Comparison of ENCODE assay signal across 22 cellular contexts in the genomic region with DNA sequence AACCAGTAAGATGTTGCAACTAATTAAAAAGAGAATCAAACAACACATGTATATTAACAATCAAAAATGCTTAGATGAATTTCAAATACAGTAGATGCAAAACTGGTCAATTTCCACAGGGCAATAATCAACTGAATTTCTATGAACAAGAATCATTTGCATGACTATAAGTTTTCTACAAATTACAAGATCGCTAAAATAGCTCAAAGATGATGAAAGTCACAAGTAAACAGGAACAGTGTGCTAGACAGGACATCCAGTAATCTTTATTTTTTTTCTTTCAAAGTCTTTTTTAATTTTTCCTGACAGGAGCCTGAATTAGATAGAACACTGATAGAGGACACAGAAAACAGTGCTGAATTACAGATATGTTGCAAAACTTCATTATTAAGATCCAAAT.
A peak's percentile ranks its signal among the peaks of the same experiment; 100 is the strongest.
DNase-seq lines count a peak whose midpoint lies in the region; ATAC-seq and TF ChIP-seq lines count a peak whose summit lies in the region.
"Had no signal": no experiment of that assay in that cellular context is flagged by ENCODE, and none has a peak within 500 bp of the region (broad histone marks: within the 10 kb centered on the region; RNA-seq: fewer than 3 reads in every experiment).

No MANE protein-coding gene starts in this region.

- no peak for DNase-seq in DND-41
- no peak for DNase-seq in vagina (ENCODE audit: extremely low spot score in 2 of 2)
- no peak for DNase-seq in COR-L47 (lab: John Stamatoyannopoulos, UW)
- no peak for DNase-seq in thyroid gland
- DNase-seq in H7: no peak
- DNase-seq: HFFc6, islet precursor cell, left ventricle myocardium inferior, NCI-H1048, NCI-H187 treated with DMSO at 0.1 percent for 48 hours, NCI-H524 treated with DMSO at 0.1 percent for 48 hours, nucleus accumbens, psoas muscle, SIG-M5, SW 1271 had no signal

- no peaks in the 10 kb centered on the region for H3K9me3 ChIP-seq in DND-41 (ENCODE audit: insufficient read depth, low read length, severe bottlenecking)
- H3K9me3 ChIP-seq in gastroesophageal sphincter: no peaks in the 10 kb centered on the region
- H3K9me3 ChIP-seq in vagina: no peaks in the 10 kb centered on the region
- H3K9me3 ChIP-seq in thyroid gland: no peaks in the 10 kb centered on the region
- H3K9me3 ChIP-seq: body of pancreas, left ventricle myocardium inferior, psoas muscle, tibial nerve had no signal

- peak overlapping the region in 1 of 2 experiments; percentile 23; a peak in 2 of 4 replicates for H3K4me3 ChIP-seq in DND-41 (ENCODE audit: low read depth in 1 of 2, low read length in 2 of 2)
- H3K4me3 ChIP-seq in gastroesophageal sphincter: no peak overlapping the region
- H3K4me3 ChIP-seq in vagina: no peak overlapping the region
- no peak overlapping the region for H3K4me3 ChIP-seq in thyroid gland (replicated peaks in 1 of 3)
- H3K4me3 ChIP-seq in H7 (ENCODE audit: insufficient read depth, low read depth, low read length): no peak overlapping the region
- H3K4me3 ChIP-seq: body of pancreas, GM23338, left ventricle myocardium inferior, psoas muscle, tibial nerve had no signal

- peak overlapping the region; percentile 10; the same call in 1 of the 2 replicates for H2AFZ ChIP-seq in DND-41 (ENCODE audit: low read depth, low read length)
- H2AFZ ChIP-seq: GM23338 had no signal

- intact Hi-C loops in vagina (cut with DNase I): no loop called here
- intact Hi-C loops in thyroid gland (cut with DNase I): no loop called here

- WGBS in gastroesophageal sphincter (ENCODE audit: low coverage in 1 of 2), 2 donors: 85% methylated on average over 1 of the region's 1 CpG
- WGBS in thyroid gland, 2 donors: 84 to 93% methylated on average over 1 of the region's 1 CpG

- no peak for TF ChIP-seq EP300 in gastroesophageal sphincter (IDR thresholded peaks at IDR 0.05)

- H3K27me3 ChIP-seq in DND-41 (ENCODE audit: insufficient read depth, low read length, poor library complexity): no peaks in the 10 kb centered on the region
- no peaks in the 10 kb centered on the region for H3K27me3 ChIP-seq in gastroesophageal sphincter
- no peaks in the 10 kb centered on the region for H3K27me3 ChIP-seq in vagina
- no peaks in the 10 kb centered on the region for H3K27me3 ChIP-seq in thyroid gland
- H3K27me3 ChIP-seq in H7 (ENCODE audit: control insufficient read depth, insufficient read depth, low read length): no peaks in the 10 kb centered on the region
- H3K27me3 ChIP-seq: body of pancreas, tibial nerve had no signal

- no peaks in the 10 kb centered on the region for H3K79me2 ChIP-seq in DND-41 (ENCODE audit: insufficient read depth, low read length)

- H3K9ac ChIP-seq in DND-41 (ENCODE audit: low read depth, low read length): peak overlapping the region; percentile 52

- TF ChIP-seq POLR2A in gastroesophageal sphincter (IDR thresholded peaks at IDR 0.05) (no peak), vagina (IDR thresholded peaks at IDR 0.05) (no peak), thyroid gland (IDR thresholded peaks at IDR 0.05) (no peak)

- peak; percentile 39 for ATAC-seq in DND-41 (ENCODE audit: insufficient read depth, low read depth)
- ATAC-seq in GM21737 (IDR thresholded peaks at IDR 0.05; ENCODE audit: unreplicated experiment): peak; percentile 23
- peak; percentile 42 for ATAC-seq in HG03354 (IDR thresholded peaks at IDR 0.05; ENCODE audit: poor library complexity, severe bottlenecking, unreplicated experiment)
- peak; percentile 7 for ATAC-seq in gastroesophageal sphincter
- ATAC-seq: body of pancreas, GM23338 had no signal

- peak overlapping the region; percentile 53 for H3K4me2 ChIP-seq in DND-41 (ENCODE audit: insufficient read depth, low read length)
- H3K4me2 ChIP-seq: GM23338 had no signal

- H4K20me1 ChIP-seq in DND-41 (ENCODE audit: insufficient read depth, low read length): no peaks in the 10 kb centered on the region

- H3K27ac ChIP-seq in DND-41 (ENCODE audit: low read length) (peak overlapping the region; percentile 92), gastroesophageal sphincter (no peak overlapping the region), vagina (no peak overlapping the region), thyroid gland (no peak overlapping the region)
- H3K27ac ChIP-seq: body of pancreas, HL-60, left ventricle myocardium inferior, psoas muscle, tibial nerve had no signal

- H3K36me3 ChIP-seq in DND-41 (ENCODE audit: insufficient read depth, low read length) (no peaks in the 10 kb centered on the region), gastroesophageal sphincter (no peaks in the 10 kb centered on the region), vagina (no peaks in the 10 kb centered on the region), thyroid gland (no peaks in the 10 kb centered on the region), H7 (replicated peaks; ENCODE audit: control insufficient read depth, insufficient read depth, low read length) (no peaks in the 10 kb centered on the region)
- H3K36me3 ChIP-seq: left ventricle myocardium inferior, tibial nerve had no signal

- no peak for TF ChIP-seq CTCF in DND-41 (IDR thresholded peaks at IDR 0.05; ENCODE audit: borderline replicate concordance, extremely low read depth, low read length, poor library complexity, severe bottlenecking)
- TF ChIP-seq CTCF in gastroesophageal sphincter (IDR thresholded peaks at IDR 0.05): no peak
- no peak for TF ChIP-seq CTCF in vagina (IDR thresholded peaks at IDR 0.05)
- no peak for TF ChIP-seq CTCF in thyroid gland (IDR thresholded peaks at IDR 0.05)

- peaks cover 42% of the 10 kb centered on the region for H3K4me1 ChIP-seq in DND-41 (ENCODE audit: insufficient read depth, low read length)
- H3K4me1 ChIP-seq in gastroesophageal sphincter: no peaks in the 10 kb centered on the region
- H3K4me1 ChIP-seq in vagina: no peaks in the 10 kb centered on the region
- H3K4me1 ChIP-seq in thyroid gland: no peaks in the 10 kb centered on the region
- H3K4me1 ChIP-seq: body of pancreas, left ventricle myocardium inferior, psoas muscle had no signal
